17 cellular contexts compared by ENCODE assay signal in the genomic region with DNA sequence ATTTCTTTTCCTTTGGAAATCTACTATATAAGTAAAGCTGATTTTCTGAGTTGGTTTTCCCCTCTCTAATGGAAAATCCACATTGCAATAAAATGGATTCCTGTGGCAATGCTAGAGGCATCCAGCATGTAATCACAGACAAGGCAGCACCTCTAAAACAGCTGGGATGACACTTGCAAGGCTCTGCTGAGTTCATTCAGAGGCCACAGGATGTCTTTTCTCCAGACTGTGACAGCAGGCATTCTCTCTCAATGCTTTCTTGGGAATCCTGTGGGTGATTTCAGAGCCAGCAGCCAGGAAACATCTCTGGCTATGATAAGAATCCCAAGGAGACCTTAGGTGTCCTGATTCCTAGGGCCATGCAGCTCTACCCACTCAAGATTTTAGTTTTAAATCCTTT.
A peak's percentile ranks its signal among the peaks of the same experiment; 100 is the strongest.
DNase-seq lines count a peak whose midpoint lies in the region; ATAC-seq and TF ChIP-seq lines count a peak whose summit lies in the region.
"Had no signal": no experiment of that assay in that cellular context is flagged by ENCODE, and none has a peak within 500 bp of the region (broad histone marks: within the 10 kb centered on the region; RNA-seq: fewer than 3 reads in every experiment).

No MANE protein-coding gene starts in this region.

- H3K18ac ChIP-seq in IMR-90 (ENCODE audit: low read depth, low read length) = peak overlapping the region; percentile 7; the same call in 1 of the 2 replicates

- H4K5ac ChIP-seq in IMR-90 (ENCODE audit: low read depth, low read length) = no peak overlapping the region

- no peak for TF ChIP-seq CTCF in AG04450 (IDR thresholded peaks at IDR 0.05; ENCODE audit: low read depth, low read length)
- TF ChIP-seq CTCF in IMR-90 (conservative IDR thresholded peaks at IDR 0.05; ENCODE audit: low read depth, low read length) = no peak

- peak; percentile 71 for DNase-seq in AG04450 (ENCODE audit: low read depth, low spot score)
- DNase-seq in IMR-90 = peak; percentile 87
- DNase-seq in dedifferentiated amniotic fluid mesenchymal stem cell (ENCODE audit: extremely low spot score) = peak; percentile 38
- no peak for DNase-seq in NCI-H1417 (lab: John Stamatoyannopoulos, UW)
- DNase-seq: ACHN; activated naive CD8-positive, alpha-beta T cell treated with anti-CD3 and anti-CD28 coated beads, Interleukin-2, amount 10 ng/mL, durations not matched to agents 7 days and 5 days; activated T-cell treated with anti-CD3 and anti-CD28 coated beads, Interleukin-2, amount 50 U/mL, for 4 hours; Calu3; NCI-H187 treated with DMSO at 0.1 percent for 48 hours; NCI-H526 treated with DMSO at 0.1 percent for 48 hours; SK-N-SH; stimulated activated naive CD8-positive, alpha-beta T cell treated with anti-CD3 and anti-CD28 coated beads, Interleukin-15, Interleukin-2, amounts not matched to agents 100 U/mL and 50 U/mL, for 24 hours had no signal

- peak; percentile 76 for ATAC-seq in IMR-90 (ENCODE audit: low read depth)
- ATAC-seq in GM18520 (IDR thresholded peaks at IDR 0.05; ENCODE audit: unreplicated experiment) = no peak
- ATAC-seq in HG03342 (IDR thresholded peaks at IDR 0.05; ENCODE audit: unreplicated experiment) = no peak
- ATAC-seq in HG02852 (IDR thresholded peaks at IDR 0.05; ENCODE audit: unreplicated experiment) = no peak
- ATAC-seq: activated T-cell treated with anti-CD3 and anti-CD28 coated beads, Interleukin-2, amount 50 U/mL, for 4 hours; mucosa of descending colon; stimulated activated naive CD8-positive, alpha-beta T cell treated with anti-CD3 and anti-CD28 coated beads, Interleukin-15, Interleukin-2, amounts not matched to agents 100 U/mL and 50 U/mL, for 24 hours had no signal

- no peak overlapping the region for H3K56ac ChIP-seq in IMR-90 (ENCODE audit: extremely low read depth, insufficient read depth, low read length)

- H3K9me3 ChIP-seq in AG04450 (ENCODE audit: control insufficient read depth, insufficient read depth, low read length) (no peaks in the 10 kb centered on the region), IMR-90 (ENCODE audit: control insufficient read depth, insufficient read depth, low read length) (no peaks in the 10 kb centered on the region), mesodermal cell (ENCODE audit: control insufficient read depth, low read length) (no peaks in the 10 kb centered on the region)
- H3K9me3 ChIP-seq: mucosa of descending colon, SK-N-SH had no signal

- no TSS peak for BruUV-seq in IMR-90 (replicated peaks; lab: Mats Ljungman, UMichigan)

- H4K91ac ChIP-seq in IMR-90 (ENCODE audit: insufficient read depth, low read depth, low read length) = no peak overlapping the region

- H2AK5ac ChIP-seq in IMR-90 (ENCODE audit: low read depth, low read length) = no peak overlapping the region

- H3K36me3 ChIP-seq in IMR-90 (ENCODE audit: control insufficient read depth, insufficient read depth, low read length) (no peaks in the 10 kb centered on the region; the same call in 1 of the 2 replicates), mesodermal cell (ENCODE audit: control insufficient read depth, insufficient read depth, low read length) (no peaks in the 10 kb centered on the region)

- CTCF ChIA-PET in AG04450 (lab: Charles Lee) (interaction anchor here (1.7 kb wide), 1 partner anchor 189 kb away, joined by 5 read pairs; no protein-coding TSS in a partner anchor), IMR-90 (lab: Yijun Ruan, JAX) (no interaction called here)

- no peak overlapping the region for H3K9ac ChIP-seq in IMR-90 (ENCODE audit: low read depth, low read length)
- H3K9ac ChIP-seq: SK-N-SH had no signal

- H3K4me2 ChIP-seq in IMR-90 (ENCODE audit: low read depth, low read length) = no peak overlapping the region
- H3K4me2 ChIP-seq: SK-N-SH had no signal

- H3K27me3 ChIP-seq in AG04450 (ENCODE audit: control insufficient read depth, insufficient read depth, low read length) = peaks cover 2% of the 10 kb centered on the region
- no peaks in the 10 kb centered on the region for H3K27me3 ChIP-seq in IMR-90 (ENCODE audit: control insufficient read depth, insufficient read depth, low read length)

- H2BK5ac ChIP-seq in IMR-90 (ENCODE audit: low read depth, low read length, poor library complexity, severe bottlenecking) = peak overlapping the region; percentile 17

- TF ChIP-seq POLR2A in IMR-90 (IDR thresholded peaks at IDR 0.05; ENCODE audit: low read depth, low read length) = no peak

- H2BK20ac ChIP-seq in IMR-90 (ENCODE audit: low read depth, low read length) = no peak overlapping the region

- H3K4me3 ChIP-seq in AG04450 (ENCODE audit: low read depth, low read length) (no peak overlapping the region), IMR-90 (ENCODE audit: insufficient read depth, low read depth, low read length) (no peak overlapping the region), mesodermal cell (ENCODE audit: extremely low read depth, insufficient read depth, low read length, poor library complexity, severe bottlenecking) (no peak overlapping the region)
- H3K4me3 ChIP-seq: mucosa of descending colon had no signal

- no peak overlapping the region for H4K8ac ChIP-seq in IMR-90 (ENCODE audit: low read depth in 2 of 2, low read length in 2 of 2)

- no peak overlapping the region for H3K23ac ChIP-seq in IMR-90 (ENCODE audit: low read depth, low read length)

- H3K9me1 ChIP-seq in IMR-90 (ENCODE audit: insufficient read depth, low read length) = 0 out of 2 replicates have a peak, but pooled peaks cover 3% of the 10 kb centered on the region

- 0 out of 4 replicates have a peak, but pooled peaks cover 0 to 2% of the 10 kb centered on the region in 2 experiments for H3K79me1 ChIP-seq in IMR-90 (ENCODE audit: low read depth in 1 of 2, low read length in 2 of 2)

- no peak overlapping the region for H2AFZ ChIP-seq in IMR-90 (replicated peaks; ENCODE audit: low read length, poor library complexity)

- H2BK15ac ChIP-seq in IMR-90 (ENCODE audit: low read depth, low read length) = no peak overlapping the region

- intact Hi-C loops in IMR-90 (cut with micrococcal nuclease) = no loop called here

- no peak overlapping the region; the same call in 1 of the 2 replicates for H2BK120ac ChIP-seq in IMR-90 (ENCODE audit: low read depth, low read length)

- no peaks in the 10 kb centered on the region for H4K20me1 ChIP-seq in IMR-90 (ENCODE audit: insufficient read depth, low read length)

- POLR2A ChIA-PET in AG04450 (lab: Yijun Ruan, JAX) = interaction anchor here (0.6 kb wide), 1 partner anchor 17 kb away, joined by 15 read pairs; no protein-coding TSS in a partner anchor
- POLR2A ChIA-PET in IMR-90 (lab: Charles Lee; ENCODE audit: unreplicated experiment) = no interaction called here

- TF ChIP-seq RAD21 in IMR-90 (IDR thresholded peaks at IDR 0.05; ENCODE audit: low read length) = no peak

- in situ Hi-C loops in IMR-90 (cut with MboI; ENCODE audit: low sequenced_read_pairs) = no loop called here

- no peak overlapping the region for H3K14ac ChIP-seq in IMR-90 (replicated peaks; ENCODE audit: low read depth, low read length)

- H3K4me1 ChIP-seq in IMR-90 (ENCODE audit: control insufficient read depth, insufficient read depth, low read length) (peaks cover 26% of the 10 kb centered on the region), mesodermal cell (ENCODE audit: control insufficient read depth, insufficient read depth, low read length, poor library complexity, severe bottlenecking) (no peaks in the 10 kb centered on the region)

- no peak overlapping the region for H3K4ac ChIP-seq in IMR-90 (ENCODE audit: low read depth, low read length)

- peak overlapping the region; percentile 68 for H3K27ac ChIP-seq in AG04450 (ENCODE audit: low read depth, low read length)
- H3K27ac ChIP-seq in IMR-90 (ENCODE audit: insufficient read depth, low read length) = peak overlapping the region; percentile 55; the same call in 1 of the 2 replicates
- peak overlapping the region; percentile 16 for H3K27ac ChIP-seq in mesodermal cell (ENCODE audit: low read depth, low read length, severe bottlenecking)

- H2AK9ac ChIP-seq in IMR-90 (replicated peaks; ENCODE audit: low read depth, low read length, poor library complexity) = no peak overlapping the region

- dilution Hi-C loops in IMR-90 (cut with HindIII; ENCODE audit: low sequenced_read_pairs, unreplicated experiment) = no loop called here

TF ChIP-seq in IMR-90, 13 proteins besides CTCF, POLR2A, EP300 and RAD21:
- TF ChIP-seq RCOR1 (IDR thresholded peaks at IDR 0.05; ENCODE audit: insufficient replicate concordance, low read length) (no peak), CEBPB (IDR thresholded peaks at IDR 0.05; ENCODE audit: low read depth, low read length) (peak; percentile 33; the same call in 1 of the 2 replicates), FOS (IDR thresholded peaks at IDR 0.05; ENCODE audit: low read depth, low read length) (peak; percentile 19; the same call in 1 of the 2 replicates), BHLHE40 (IDR thresholded peaks at IDR 0.05; ENCODE audit: low read depth, low read length) (peak; percentile 17; the same call in 1 of the 2 replicates)

Comparison
In these comparisons a context has a peak if more than half of its experiments do, and no peak if none do; other contexts are left out.
1. DNase-seq: peak in AG04450 (single experiment), IMR-90 (single experiment) and dedifferentiated amniotic fluid mesenchymal stem cell (single experiment); none in NCI-H1417 (0 of 3).
2. H3K27ac ChIP-seq: peak in every context shown above with its lines; median percentile 68 in AG04450; 55 in IMR-90; 16 in mesodermal cell.